In genomic region chr13:31703780-31704179, GRCh38 we compare ENCODE assay signal across 27 cellular contexts. TPM values are rescaled to one million over a fixed set of nuclear protein-coding genes. Genes with fewer than 3 reads are reported as not detected.
DNase-seq lines count a peak whose midpoint lies in the region; ATAC-seq, FAIRE-seq and TF ChIP-seq lines count a peak whose summit lies in the region.
"Had no signal": no experiment of that assay in that cellular context is flagged by ENCODE, and none has a peak within 500 bp of the region (broad histone marks: within the 10 kb centered on the region; RNA-seq: fewer than 3 reads in every experiment).

No MANE protein-coding gene starts in this region.

- DNase-seq in HepG2 (ENCODE audit: low spot score): no peak
- no peak for DNase-seq in neuronal stem cell (ENCODE audit: low spot score)
- no peak for DNase-seq in upper lobe of right lung
- no peak for DNase-seq in superior temporal gyrus (ENCODE audit: extremely low spot score)
- no peak for DNase-seq in NOMO-1 (lab: John Stamatoyannopoulos, UW; ENCODE audit: unreplicated experiment in 2 of 2)
- DNase-seq: BE2C; C1 segment of cervical spinal cord; CD4-positive, alpha-beta memory T cell; CD4-positive, CD25-positive, alpha-beta regulatory T cell; CD8-positive, alpha-beta memory T cell; COR-L47; DMS 273 treated with DMSO at 0.1 percent for 48 hours; DMS153; DMS53; DMS79; DND-41; EL; GDM1 had no signal

- H3K79me2 ChIP-seq in HepG2 (ENCODE audit: insufficient read depth, low read length): no peaks in the 10 kb centered on the region

- H3K9me3 ChIP-seq in liver (ENCODE audit: control insufficient read depth in 4 of 4, low read length in 3 of 4) (peaks cover 0 to 2% (median 0%) of the 10 kb centered on the region in 4 donors), HepG2 (ENCODE audit: low read length) (no peaks in the 10 kb centered on the region), neuronal stem cell (replicated peaks in 1 of 2; ENCODE audit: control insufficient read depth in 2 of 2, insufficient read depth in 1 of 2, low read depth in 1 of 2, low read length in 2 of 2) (no peaks in the 10 kb centered on the region), upper lobe of right lung (no peaks in the 10 kb centered on the region)
- H3K9me3 ChIP-seq: A549, BE2C, BLaER1 had no signal

- no peak overlapping the region for H3K4me3 ChIP-seq in liver (ENCODE audit: low read depth in 1 of 3, low read length in 3 of 3)
- no peak overlapping the region for H3K4me3 ChIP-seq in HepG2 (replicated peaks in 1 of 3; ENCODE audit: insufficient read depth in 1 of 3, low read depth in 2 of 3, low read length in 3 of 3)
- H3K4me3 ChIP-seq in neuronal stem cell (ENCODE audit: low read length in 2 of 2): no peak overlapping the region
- no peak overlapping the region for H3K4me3 ChIP-seq in upper lobe of right lung
- H3K4me3 ChIP-seq: A549, BLaER1 had no signal

- H4K91ac ChIP-seq in neuronal stem cell (ENCODE audit: low read depth, low read length, poor library complexity): no peak overlapping the region

- H2BK120ac ChIP-seq in neuronal stem cell (ENCODE audit: low read depth, low read length): no peak overlapping the region

- POLR2A ChIA-PET in HepG2 (lab: Yijun Ruan, JAX): no interaction called here

- TF ChIP-seq EP300 in HepG2 (IDR thresholded peaks at IDR 0.05; ENCODE audit: low read depth in 2 of 2, low read length in 2 of 2) (no peak), HepG2 (CRISPR knock-in tag; IDR thresholded peaks at IDR 0.05; ENCODE audit: borderline replicate concordance) (no peak)

- no peak overlapping the region for H2AK5ac ChIP-seq in neuronal stem cell (ENCODE audit: low read depth, low read length)

- no peak overlapping the region for H3K23ac ChIP-seq in neuronal stem cell (ENCODE audit: low read depth, low read length, poor library complexity)

- in situ Hi-C loops in HepG2 (cut with HindIII; ENCODE audit: extremely low pct_ligation_motif_present, low pct_unique_long_range_greater_than_20kb): no loop called here

- CTCF ChIA-PET in HepG2 (lab: Yijun Ruan, JAX; ENCODE audit: low intra/inter-chr PET ratio, low total read pairs): no interaction called here

- H3K36me3 ChIP-seq in liver (ENCODE audit: control insufficient read depth in 4 of 4, insufficient read depth in 3 of 4, low read depth in 1 of 4, low read length in 3 of 4) (no peaks in the 10 kb centered on the region), HepG2 (replicated peaks in 1 of 2; ENCODE audit: control insufficient read depth in 1 of 2, insufficient read depth in 2 of 2, low read length in 2 of 2) (no peaks in the 10 kb centered on the region), neuronal stem cell (replicated peaks in 1 of 2; ENCODE audit: control insufficient read depth in 2 of 2, insufficient read depth in 2 of 2, low read length in 2 of 2) (no peaks in the 10 kb centered on the region), upper lobe of right lung (no peaks in the 10 kb centered on the region)
- H3K36me3 ChIP-seq: BE2C, BLaER1 had no signal

- no peak overlapping the region for H3K27ac ChIP-seq in liver (ENCODE audit: low read depth in 1 of 2, low read length in 2 of 2)
- no peak overlapping the region for H3K27ac ChIP-seq in HepG2 (ENCODE audit: extremely low read length, insufficient read depth, low read length)
- H3K27ac ChIP-seq in neuronal stem cell (replicated peaks; ENCODE audit: low read length): no peak overlapping the region
- H3K27ac ChIP-seq in upper lobe of right lung: no peak overlapping the region
- H3K27ac ChIP-seq: 22Rv1, A549, BLaER1 had no signal

- H3K14ac ChIP-seq in neuronal stem cell (ENCODE audit: low read length): no peak overlapping the region

- H2BK12ac ChIP-seq in neuronal stem cell (ENCODE audit: low read length): peak overlapping the region; percentile 49

- H3K4me2 ChIP-seq in HepG2 (ENCODE audit: low read depth, low read length): no peak overlapping the region
- H3K4me2 ChIP-seq in neuronal stem cell (ENCODE audit: insufficient read depth, low read length, poor library complexity, severe bottlenecking): no peak overlapping the region
- H3K4me2 ChIP-seq: A549, BLaER1 had no signal

- H3K9ac ChIP-seq in liver (ENCODE audit: low read depth in 1 of 2, low read length in 2 of 2) (no peak overlapping the region), HepG2 (ENCODE audit: insufficient read depth, low read depth, low read length) (no peak overlapping the region), neuronal stem cell (ENCODE audit: low read depth, low read length, poor library complexity) (no peak overlapping the region)
- H3K9ac ChIP-seq: BLaER1 had no signal

- no peak for TF ChIP-seq POLR2A in HepG2 (IDR thresholded peaks at IDR 0.05; ENCODE audit: insufficient read depth in 1 of 2, low read depth in 2 of 2, low read length in 2 of 2)

- H3K4me1 ChIP-seq in liver (ENCODE audit: control insufficient read depth in 4 of 4, insufficient read depth in 4 of 4, low read length in 3 of 4): peaks cover 4 to 27% (median 22%) of the 10 kb centered on the region in 4 donors
- no peaks in the 10 kb centered on the region for H3K4me1 ChIP-seq in HepG2 (ENCODE audit: insufficient read depth, low read length)
- no peaks in the 10 kb centered on the region for H3K4me1 ChIP-seq in neuronal stem cell (ENCODE audit: control insufficient read depth in 2 of 2, insufficient read depth in 1 of 2, low read depth in 1 of 2, low read length in 2 of 2)
- no peaks in the 10 kb centered on the region for H3K4me1 ChIP-seq in upper lobe of right lung
- H3K4me1 ChIP-seq: A549, BE2C, BLaER1 had no signal

- ATAC-seq in HepG2 (no peak), upper lobe of right lung (peak; percentile 25)
- ATAC-seq: A549 had no signal

- H3K4ac ChIP-seq in neuronal stem cell (ENCODE audit: low read length): no peak overlapping the region

- no peaks in the 10 kb centered on the region for H4K20me1 ChIP-seq in HepG2 (ENCODE audit: insufficient read depth, low read length)
- H4K20me1 ChIP-seq: BLaER1 had no signal

- H3K27me3 ChIP-seq in liver (ENCODE audit: control insufficient read depth in 4 of 4, insufficient read depth in 4 of 4, low read length in 3 of 4) (peaks cover 0 to 2% (median 0%) of the 10 kb centered on the region in 4 donors), HepG2 (ENCODE audit: control insufficient read depth in 1 of 2, insufficient read depth in 2 of 2, low read length in 2 of 2) (no peaks in the 10 kb centered on the region), neuronal stem cell (ENCODE audit: control insufficient read depth in 3 of 3, insufficient read depth in 3 of 3, low read depth in 1 of 3, low read length in 3 of 3) (no peaks in the 10 kb centered on the region), upper lobe of right lung (no peaks in the 10 kb centered on the region)
- H3K27me3 ChIP-seq: BE2C, BLaER1 had no signal

- no peak overlapping the region for H2BK5ac ChIP-seq in neuronal stem cell (ENCODE audit: low read length)

- no TSS peak for BruUV-seq in HepG2 (replicated peaks; lab: Mats Ljungman, UMichigan)

- no peak overlapping the region for H3K18ac ChIP-seq in neuronal stem cell (ENCODE audit: low read length)

- H2BK15ac ChIP-seq in neuronal stem cell (ENCODE audit: low read length): no peak overlapping the region

- H3K79me1 ChIP-seq in neuronal stem cell (ENCODE audit: low read depth, low read length): no peaks in the 10 kb centered on the region

- H4K8ac ChIP-seq in neuronal stem cell (ENCODE audit: low read depth, low read length): no peak overlapping the region

- TF ChIP-seq CTCF in liver (IDR thresholded peaks at IDR 0.05; ENCODE audit: low read depth, low read length, missing input control) (no peak), HepG2 (CRISPR knock-in tag; IDR thresholded peaks at IDR 0.05) (no peak), upper lobe of right lung (IDR thresholded peaks at IDR 0.05) (no peak)

- intact Hi-C loops in HepG2 (cut with micrococcal nuclease; ENCODE audit: unreplicated experiment): no loop called here
- intact Hi-C loops in upper lobe of right lung (cut with DNase I): no loop called here

- H2AFZ ChIP-seq in HepG2 (ENCODE audit: low read length): no peak overlapping the region
- H2AFZ ChIP-seq in neuronal stem cell (ENCODE audit: low read length): no peak overlapping the region

- 52% methylated on average over 3 of the region's 3 CpGs for WGBS in liver
- WGBS in HepG2 (ENCODE audit: low lambda C conversion rate): 0% methylated on average over 2 of the region's 3 CpGs
- WGBS in neuronal stem cell (ENCODE audit: extremely low coverage in 2 of 2, insufficient read length in 2 of 2, insufficient replicate concordance in 1 of 2), 2 donors: no CpG with 5 or more reads among the region's 3 CpGs

- no peak for FAIRE-seq in HepG2 (lab: Jason Lieb, UNC)
- FAIRE-seq: A549, GM12891, GM19239 had no signal

- no peak for TF ChIP-seq RAD21 in liver (IDR thresholded peaks at IDR 0.05)
- TF ChIP-seq RAD21 in HepG2 (CRISPR knock-in tag; IDR thresholded peaks at IDR 0.05): no peak

TF ChIP-seq in liver, 16 proteins besides CTCF, POLR2A, EP300 and RAD21 (continues in another document):
- TF ChIP-seq RXRA (IDR thresholded peaks at IDR 0.05): peak; percentile 87

TF ChIP-seq in HepG2, 621 proteins besides CTCF, POLR2A, EP300 and RAD21 (continues in another document):
- no peak for TF ChIP-seq BHLHE40 (IDR thresholded peaks at IDR 0.05; ENCODE audit: low read length)

RNA-seq across cellular contexts. Expression of gene RXFP2, which starts 35.5 kb away (rescaled TPM):
- not detected for total RNA-seq in liver
- not detected for polyA plus RNA-seq in liver
- total RNA-seq in HepG2 (2016; rRNA removed; fragmentation: Illumina TruSeq; extraction: Trizol): not detected in 2 replicates
- total RNA-seq in HepG2 (2016; cell fraction: cytosol; rRNA removed; fragmentation: Illumina TruSeq; extraction: Trizol; ENCODE audit: low read depth): not detected in 2 replicates
- total RNA-seq in HepG2 (2016; cell fraction: insoluble cytoplasmic fraction; rRNA removed; fragmentation: Illumina TruSeq; extraction: Trizol): not detected in 2 replicates
- total RNA-seq in HepG2 (2016; cell fraction: membrane; rRNA removed; fragmentation: Illumina TruSeq; extraction: Trizol): not detected in 2 replicates
- total RNA-seq in HepG2 (2016; cell fraction: nucleus; rRNA removed; fragmentation: Illumina TruSeq; extraction: Trizol): not detected in 2 replicates
- not detected in 2 replicates for polyA plus RNA-seq in HepG2 (2011; rRNA removed)
- not detected in 2 replicates for polyA plus RNA-seq in HepG2 (2011; cell fraction: cytosol; rRNA removed)
- not detected in 2 replicates for polyA plus RNA-seq in HepG2 (2011; cell fraction: nucleus; rRNA removed)
- polyA plus RNA-seq in HepG2 (2012): not detected in 2 replicates
- polyA plus RNA-seq in HepG2 (2016; cell fraction: cytosol; fragmentation: Illumina TruSeq; extraction: Trizol; ENCODE audit: low read depth): not detected in 2 replicates
- polyA plus RNA-seq in HepG2 (2016; cell fraction: insoluble cytoplasmic fraction; fragmentation: Illumina TruSeq; extraction: Trizol; ENCODE audit: low read depth): not detected in 2 replicates
- not detected in 2 replicates for polyA plus RNA-seq in HepG2 (2016; cell fraction: membrane; fragmentation: Illumina TruSeq; extraction: Trizol; ENCODE audit: low read depth)
- polyA plus RNA-seq in HepG2 (2016; cell fraction: nucleus; fragmentation: Illumina TruSeq; extraction: Trizol; ENCODE audit: insufficient read depth, low read depth): not detected in 2 replicates
- polyA minus RNA-seq in HepG2 (2011; rRNA and poly(A)+ RNA removed; ENCODE audit: low replicate concordance): not detected in 2 replicates
- polyA minus RNA-seq in HepG2 (2011; cell fraction: cytosol; rRNA and poly(A)+ RNA removed): not detected in 2 replicates
- not detected in 2 replicates for polyA minus RNA-seq in HepG2 (2011; cell fraction: nucleus; rRNA and poly(A)+ RNA removed)
- not detected for polyA plus RNA-seq in neuronal stem cell (2013, experiment 1 of 2)
- not detected for polyA plus RNA-seq in neuronal stem cell (2013, experiment 2 of 2)
- total RNA-seq in upper lobe of right lung: not detected
- total RNA-seq: A172; CD4-positive, alpha-beta memory T cell; CD4-positive, CD25-positive, alpha-beta regulatory T cell; CD8-positive, alpha-beta memory T cell; Daoy; G401 had no signal
- polyA plus RNA-seq: A549; CD4-positive, alpha-beta memory T cell; CD4-positive, CD25-positive, alpha-beta regulatory T cell; CD8-positive, alpha-beta memory T cell had no signal
